17 cellular contexts compared by ENCODE assay signal in genomic region chr11:30510750-30511149, GRCh38.
"Had no signal": no experiment of that assay in that cellular context is flagged by ENCODE, and none has a peak within 500 bp of the region (broad histone marks: within the 10 kb centered on the region; RNA-seq: fewer than 3 reads in every experiment).

No MANE protein-coding gene starts in this region.

- H3K36me3 ChIP-seq: heart left ventricle, spleen had no signal

- H3K4me1 ChIP-seq: spleen had no signal

- H3K4me3 ChIP-seq: dorsolateral prefrontal cortex, heart left ventricle, spleen had no signal

- H3K27me3 ChIP-seq: dorsolateral prefrontal cortex, heart left ventricle, spleen had no signal

- H3K9me3 ChIP-seq: heart left ventricle, spleen had no signal

- H3K27ac ChIP-seq: dorsolateral prefrontal cortex, heart left ventricle, spleen had no signal

- ATAC-seq: heart left ventricle; sciatic nerve; stimulated activated memory B cell treated with anti-CD40 and anti-IgM and Interleukin-4, amounts not matched to agents 10 μg/mL and 1 μg/mL and 100 μg/mL, for 72 hours had no signal

- DNase-seq: cortex of kidney; dorsolateral prefrontal cortex; effector CD8-positive, alpha-beta T cell; foreskin melanocyte; heart left ventricle; hippocampal formation; kidney glomerular epithelial cell; mesendoderm; natural killer cell; posterior cingulate gyrus; spleen; stimulated activated CD4-positive, alpha-beta T cell treated with anti-CD3 and anti-CD28 coated beads, Interleukin-15, amount 100 ng/mL, for 24 hours; stimulated activated CD4-positive, alpha-beta T cell treated with anti-CD3 and anti-CD28 coated beads, Interleukin-1b, Interleukin-23, amount 100 ng/mL, for 48 hours; stimulated activated CD4-positive, alpha-beta T cell treated with anti-CD3 and anti-CD28 coated beads, Interleukin-4, amount 100 ng/mL, for 24 hours; trophoblast cell had no signal
